Comparison of ENCODE assay signal across 30 cellular contexts in the genomic region with DNA sequence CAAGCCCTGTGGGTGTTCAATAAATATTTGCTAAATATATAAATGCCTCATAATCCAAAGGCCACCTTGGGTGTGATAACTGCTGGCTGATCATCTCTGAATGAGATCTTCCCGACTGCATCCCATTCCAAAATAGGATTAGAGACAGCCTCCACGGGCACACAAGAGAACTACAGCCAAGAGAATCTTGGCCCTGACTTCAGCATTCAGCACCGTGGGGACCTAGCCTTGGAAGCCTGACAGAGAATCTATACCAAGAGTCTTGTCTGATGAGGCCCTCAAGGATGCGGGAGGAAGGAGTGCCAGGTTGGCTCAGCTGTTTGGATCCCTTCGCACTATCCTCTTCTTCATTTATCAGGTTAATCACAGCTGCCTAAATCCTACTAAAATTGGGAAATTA.
"Had no signal": no experiment of that assay in that cellular context is flagged by ENCODE, and none has a peak within 500 bp of the region (broad histone marks: within the 10 kb centered on the region; RNA-seq: fewer than 3 reads in every experiment).

No MANE protein-coding gene starts in this region.

- DNase-seq: activated CD4-positive, alpha-beta T cell treated with anti-CD3 and anti-CD28 coated beads for 1 hour; activated CD4-positive, alpha-beta T cell treated with anti-CD3 and anti-CD28 coated beads for 48 hours; activated CD4-positive, alpha-beta T cell treated with anti-CD3 and anti-CD28 coated beads, Interleukin-2, amount 50 U/mL, for 1 hour; activated CD4-positive, alpha-beta T cell treated with anti-CD3 and anti-CD28 coated beads, Interleukin-2, amount 50 U/mL, for 48 hours; activated CD8-positive, alpha-beta memory T cell treated with anti-CD3 and anti-CD28 coated beads for 24 hours; activated CD8-positive, alpha-beta T cell treated with anti-CD3 and anti-CD28 coated beads for 36 hours; activated effector memory CD4-positive, alpha-beta T cell treated with Interleukin-2 at 50 U/mL for 16 hours; activated gamma-delta T cell treated with Interleukin-2 at 50 U/mL for 16 hours; activated naive CD4-positive, alpha-beta T cell treated with Interleukin-2 at 50 U/mL for 16 hours; activated naive CD8-positive, alpha-beta T cell treated with anti-CD3 and anti-CD28 coated beads for 36 hours; activated naive CD8-positive, alpha-beta T cell treated with anti-CD3 and anti-CD28 coated beads, Interleukin-2, amount 50 U/mL, for 24 hours; activated T-cell treated with anti-CD3 and anti-CD28 coated beads, Interleukin-2, amount 50 U/mL, for 4 hours; adrenal gland; brain microvascular endothelial cell; dorsolateral prefrontal cortex; effector memory CD4-positive, alpha-beta T cell; endodermal cell; foreskin keratinocyte; gastrocnemius medialis; glutamatergic neuron; heart left ventricle; T-helper 2 cell had no signal

- FAIRE-seq: bronchial epithelial cell had no signal

- H3K4me1 Mint-ChIP-seq: activated naive CD4-positive, alpha-beta T cell treated with anti-CD3 and anti-CD28 coated beads, Interleukin-2, amount 50 U/mL, for 24 hours; activated naive CD8-positive, alpha-beta T cell treated with anti-CD3 and anti-CD28 coated beads for 36 hours; activated naive CD8-positive, alpha-beta T cell treated with anti-CD3 and anti-CD28 coated beads, Interleukin-2, amount 50 U/mL, for 24 hours; activated T-helper 17 cell treated with anti-CD3 and anti-CD28 coated beads, Interleukin-2, amount 50 U/mL, for 72 hours; central memory CD8-positive, alpha-beta T cell; endodermal cell had no signal

- H3K36me3 Mint-ChIP-seq: activated naive CD4-positive, alpha-beta T cell treated with anti-CD3 and anti-CD28 coated beads, Interleukin-2, amount 50 U/mL, for 24 hours; activated naive CD8-positive, alpha-beta T cell treated with anti-CD3 and anti-CD28 coated beads for 36 hours had no signal

- ATAC-seq: activated CD8-positive, alpha-beta T cell treated with anti-CD3 and anti-CD28 coated beads for 36 hours; activated naive CD8-positive, alpha-beta T cell treated with anti-CD3 and anti-CD28 coated beads, Interleukin-2, amount 50 U/mL, for 24 hours; activated T-cell treated with anti-CD3 and anti-CD28 coated beads, Interleukin-2, amount 50 U/mL, for 4 hours; activated T-helper 17 cell treated with anti-CD3 and anti-CD28 coated beads, Interleukin-2, amount 50 U/mL, for 72 hours; esophagus mucosa; foreskin keratinocyte; gastrocnemius medialis; heart left ventricle had no signal

- H3K36me3 ChIP-seq: adrenal gland, ascending aorta, brain microvascular endothelial cell, gastrocnemius medialis, heart left ventricle had no signal

- H3K27me3 Mint-ChIP-seq: activated naive CD8-positive, alpha-beta T cell treated with anti-CD3 and anti-CD28 coated beads, Interleukin-2, amount 50 U/mL, for 24 hours; dendritic cell treated with granulocyte-macrophage colony-stimulating factor and Interleukin-4, amounts not matched to agents 40 ng/mL and 50 ng/mL, for 4 days had no signal

- H3K4me3 ChIP-seq: adrenal gland, ascending aorta, coronary artery, dorsolateral prefrontal cortex, gastrocnemius medialis, heart left ventricle had no signal

- H3K27ac ChIP-seq: adrenal gland, ascending aorta, brain microvascular endothelial cell, coronary artery, dorsolateral prefrontal cortex, foreskin keratinocyte, gastrocnemius medialis, heart left ventricle had no signal

- H3K9me3 Mint-ChIP-seq: activated CD8-positive, alpha-beta T cell treated with anti-CD3 and anti-CD28 coated beads for 36 hours; activated naive CD4-positive, alpha-beta T cell treated with anti-CD3 and anti-CD28 coated beads, Interleukin-2, amount 50 U/mL, for 24 hours; activated naive CD8-positive, alpha-beta T cell treated with anti-CD3 and anti-CD28 coated beads for 36 hours; activated naive CD8-positive, alpha-beta T cell treated with anti-CD3 and anti-CD28 coated beads, Interleukin-2, amount 50 U/mL, for 24 hours; activated T-cell treated with anti-CD3 and anti-CD28 coated beads, Interleukin-2, amount 50 U/mL, for 4 hours; activated T-helper 17 cell treated with anti-CD3 and anti-CD28 coated beads, Interleukin-2, amount 50 U/mL, for 72 hours; central memory CD8-positive, alpha-beta T cell; dendritic cell treated with granulocyte-macrophage colony-stimulating factor and Interleukin-4, amounts not matched to agents 40 ng/mL and 50 ng/mL, for 4 days; endodermal cell had no signal

- H3K4me3 Mint-ChIP-seq: activated CD8-positive, alpha-beta T cell treated with anti-CD3 and anti-CD28 coated beads for 36 hours; activated naive CD4-positive, alpha-beta T cell treated with anti-CD3 and anti-CD28 coated beads, Interleukin-2, amount 50 U/mL, for 24 hours; activated naive CD8-positive, alpha-beta T cell treated with anti-CD3 and anti-CD28 coated beads for 36 hours; activated naive CD8-positive, alpha-beta T cell treated with anti-CD3 and anti-CD28 coated beads, Interleukin-2, amount 50 U/mL, for 24 hours; activated T-cell treated with anti-CD3 and anti-CD28 coated beads, Interleukin-2, amount 50 U/mL, for 4 hours; activated T-helper 17 cell treated with anti-CD3 and anti-CD28 coated beads, Interleukin-2, amount 50 U/mL, for 72 hours; central memory CD8-positive, alpha-beta T cell; dendritic cell treated with granulocyte-macrophage colony-stimulating factor and Interleukin-4, amounts not matched to agents 40 ng/mL and 50 ng/mL, for 4 days; endodermal cell had no signal

- H3K4me1 ChIP-seq: adrenal gland, ascending aorta, foreskin keratinocyte, gastrocnemius medialis, heart left ventricle had no signal

- H3K9me3 ChIP-seq: adrenal gland, ascending aorta, gastrocnemius medialis, heart left ventricle had no signal

- H3K27me3 ChIP-seq: adrenal gland, ascending aorta, brain microvascular endothelial cell, gastrocnemius medialis had no signal

- H3K27ac Mint-ChIP-seq: activated CD8-positive, alpha-beta T cell treated with anti-CD3 and anti-CD28 coated beads for 36 hours; activated naive CD4-positive, alpha-beta T cell treated with anti-CD3 and anti-CD28 coated beads, Interleukin-2, amount 50 U/mL, for 24 hours; activated naive CD8-positive, alpha-beta T cell treated with anti-CD3 and anti-CD28 coated beads for 36 hours; activated naive CD8-positive, alpha-beta T cell treated with anti-CD3 and anti-CD28 coated beads, Interleukin-2, amount 50 U/mL, for 24 hours; activated T-helper 17 cell treated with anti-CD3 and anti-CD28 coated beads, Interleukin-2, amount 50 U/mL, for 72 hours; dendritic cell treated with granulocyte-macrophage colony-stimulating factor and Interleukin-4, amounts not matched to agents 40 ng/mL and 50 ng/mL, for 4 days; endodermal cell had no signal
